11 cellular contexts compared by ENCODE assay signal in genomic region chr21:38323721-38324591, GRCh38.
DNase-seq lines count a peak whose midpoint lies in the region; ATAC-seq, FAIRE-seq and TF ChIP-seq lines count a peak whose summit lies in the region.
"Had no signal": no experiment of that assay in that cellular context is flagged by ENCODE, and none has a peak within 500 bp of the region (broad histone marks: within the 10 kb centered on the region; RNA-seq: fewer than 3 reads in every experiment).

No MANE protein-coding gene starts in this region.

- peak; percentile 93 for ATAC-seq in T-helper 17 cell
- no peak for ATAC-seq in HG03460 (IDR thresholded peaks at IDR 0.05; ENCODE audit: unreplicated experiment)
- no peak for ATAC-seq in HG02798 (IDR thresholded peaks at IDR 0.05; ENCODE audit: poor library complexity, unreplicated experiment)

- H3K36me3 ChIP-seq in MG63: no peaks in the 10 kb centered on the region

- no peak overlapping the region for H3K4me3 ChIP-seq in MG63
- H3K4me3 ChIP-seq in dorsolateral prefrontal cortex: no peak overlapping the region

- intact Hi-C loops in dorsolateral prefrontal cortex (cut with DNase I): no loop called here

- H3K27ac ChIP-seq in dorsolateral prefrontal cortex: no peak overlapping the region
- H3K27ac ChIP-seq: parathyroid adenoma had no signal

- no peak for FAIRE-seq in GM19239 (lab: Jason Lieb, UNC)

- H3K27me3 Mint-ChIP-seq in T-helper 17 cell: no peaks in the 10 kb centered on the region
- H3K27me3 Mint-ChIP-seq: activated naive CD8-positive, alpha-beta T cell treated with anti-CD3 and anti-CD28 coated beads, Interleukin-2, amount 10 ng/mL, durations not matched to agents 7 days and 5 days had no signal

- H3K27me3 ChIP-seq in MG63: no peaks in the 10 kb centered on the region
- peaks cover 0 to 40% (median 15%) of the 10 kb centered on the region in 45 donors for H3K27me3 ChIP-seq in dorsolateral prefrontal cortex

- no peak overlapping the region for H3K27ac Mint-ChIP-seq in T-helper 17 cell
- H3K27ac Mint-ChIP-seq: activated naive CD8-positive, alpha-beta T cell treated with anti-CD3 and anti-CD28 coated beads, Interleukin-2, amount 10 ng/mL, durations not matched to agents 7 days and 5 days had no signal

- H3K9me3 ChIP-seq in MG63 (no peaks in the 10 kb centered on the region; the same call in 1 of the 2 replicates), T-helper 17 cell (ENCODE audit: control insufficient read depth, low read length, poor library complexity, severe bottlenecking) (no peaks in the 10 kb centered on the region)

- DNase-seq in COLO668 (lab: John Stamatoyannopoulos, UW; ENCODE audit: unreplicated experiment): peak; percentile 59
- peak; percentile 82 for DNase-seq in MG63
- no peak for DNase-seq in T-helper 17 cell
- peak; percentile 95 for DNase-seq in iris pigment epithelial cell (ENCODE audit: low read depth)
- no peak for DNase-seq in GM19239 (ENCODE audit: insufficient read length, low spot score)
- DNase-seq in dorsolateral prefrontal cortex: no peak
- DNase-seq: activated naive CD8-positive, alpha-beta T cell treated with anti-CD3 and anti-CD28 coated beads, Interleukin-2, amount 10 ng/mL, durations not matched to agents 7 days and 5 days; NCI-H1436 treated with DMSO at 0.1 percent for 48 hours had no signal

- H3K4me3 Mint-ChIP-seq in T-helper 17 cell: no peak overlapping the region
- H3K4me3 Mint-ChIP-seq: activated naive CD8-positive, alpha-beta T cell treated with anti-CD3 and anti-CD28 coated beads, Interleukin-2, amount 10 ng/mL, durations not matched to agents 7 days and 5 days had no signal

- TF ChIP-seq CTCF in dorsolateral prefrontal cortex (IDR thresholded peaks at IDR 0.05 in 54 of 56, conservative IDR thresholded peaks at IDR 0.05 in 2 of 56; ENCODE audit: low read depth in 1 of 56, partially characterized antibody in 56 of 56): no peak

- H3K36me3 Mint-ChIP-seq in T-helper 17 cell (ENCODE audit: low read depth): no peaks in the 10 kb centered on the region
- H3K36me3 Mint-ChIP-seq: activated naive CD8-positive, alpha-beta T cell treated with anti-CD3 and anti-CD28 coated beads, Interleukin-2, amount 10 ng/mL, durations not matched to agents 7 days and 5 days had no signal

- peaks cover 8% of the 10 kb centered on the region for H3K4me1 Mint-ChIP-seq in T-helper 17 cell

Comparison
In these comparisons a context has a peak if more than half of its experiments do, and no peak if none do; other contexts are left out.
1. DNase-seq: peak in COLO668 (single experiment), MG63 (single experiment) and iris pigment epithelial cell (single experiment); none in T-helper 17 cell (0 of 3), GM19239 (single experiment) and dorsolateral prefrontal cortex (0 of 10).